Comparison of ENCODE assay signal across 1 cellular context in genomic region chr10:13816195-13816926, GRCh38.
A peak's percentile ranks its signal among the peaks of the same experiment; 100 is the strongest.
TF ChIP-seq lines count a peak whose summit lies in the region.

No MANE protein-coding gene starts in this region.

TF ChIP-seq in HEK293, 187 proteins besides CTCF, POLR2A, EP300 and RAD21 (continued from another document and continues in another):
- TF ChIP-seq ZNF488 (tag by site-specific recombination; IDR thresholded peaks at IDR 0.05) (peak; percentile 71; the same call in 1 of the 2 replicates), ZBTB10 (tag by site-specific recombination; IDR thresholded peaks at IDR 0.05) (no peak), ZNF449 (tag by site-specific recombination; IDR thresholded peaks at IDR 0.05) (no peak), ZNF433 (tag by site-specific recombination; IDR thresholded peaks at IDR 0.05; ENCODE audit: low read depth) (no peak), ZBTB6 (tag by site-specific recombination; IDR thresholded peaks at IDR 0.05) (no peak), ZNF169 (tag by site-specific recombination; IDR thresholded peaks at IDR 0.05) (no peak), ZIC2 (tag by site-specific recombination; IDR thresholded peaks at IDR 0.05) (peak; percentile 83), ZNF513 (tag by site-specific recombination; IDR thresholded peaks at IDR 0.05) (no peak), ZNF174 (tag by site-specific recombination; IDR thresholded peaks at IDR 0.05) (no peak), ZNF560 (tag by site-specific recombination; IDR thresholded peaks at IDR 0.05; ENCODE audit: borderline replicate concordance) (no peak), ZNF791 (tag by site-specific recombination; IDR thresholded peaks at IDR 0.05) (no peak), BCL6B (tag by site-specific recombination; IDR thresholded peaks at IDR 0.05) (peak; percentile 55), ZNF837 (tag by site-specific recombination; IDR thresholded peaks at IDR 0.05) (no peak), ZNF580 (tag by site-specific recombination; IDR thresholded peaks at IDR 0.05) (peak; percentile 52; the same call in 1 of the 2 replicates), ZNF274 (IDR thresholded peaks at IDR 0.05; ENCODE audit: low read length) (no peak), ZNF274 (tag by site-specific recombination; IDR thresholded peaks at IDR 0.05; ENCODE audit: borderline replicate concordance) (no peak), ZNF37A (tag by site-specific recombination; IDR thresholded peaks at IDR 0.05) (no peak), ZNF114 (tag by site-specific recombination; IDR thresholded peaks at IDR 0.05) (no peak), INSM2 (tag by site-specific recombination; IDR thresholded peaks at IDR 0.05) (no peak), MYNN (tag by site-specific recombination; IDR thresholded peaks at IDR 0.05; ENCODE audit: borderline replicate concordance) (no peak), ZNF148 (tag by site-specific recombination; IDR thresholded peaks at IDR 0.05; ENCODE audit: borderline replicate concordance) (no peak), ZNF311 (tag by site-specific recombination; IDR thresholded peaks at IDR 0.05; ENCODE audit: borderline replicate concordance) (no peak), ZNF530 (tag by site-specific recombination; IDR thresholded peaks at IDR 0.05; ENCODE audit: low read depth) (no peak), ZBTB17 (tag by site-specific recombination; IDR thresholded peaks at IDR 0.05) (0 out of 2 replicates have a peak, but pooled peaks have one; percentile 20), ZNF302 (tag by site-specific recombination; IDR thresholded peaks at IDR 0.05; ENCODE audit: low read depth) (no peak), TRIM28 (IDR thresholded peaks at IDR 0.05; ENCODE audit: borderline replicate concordance, low read length) (peak; percentile 98), MEIS1 (CRISPR knock-in tag; IDR thresholded peaks at IDR 0.05; ENCODE audit: borderline replicate concordance) (no peak), ZNF777 (tag by site-specific recombination; IDR thresholded peaks at IDR 0.05; ENCODE audit: borderline replicate concordance) (no peak), PRDM2 (tag by site-specific recombination; IDR thresholded peaks at IDR 0.05; ENCODE audit: borderline replicate concordance) (no peak), FEZF1 (tag by site-specific recombination; IDR thresholded peaks at IDR 0.05) (peak; percentile 63; the same call in 1 of the 2 replicates), KLF10 (tag by site-specific recombination; IDR thresholded peaks at IDR 0.05) (no peak), GLIS2 (tag by site-specific recombination; IDR thresholded peaks at IDR 0.05) (no peak), SCRT2 (tag by site-specific recombination; IDR thresholded peaks at IDR 0.05) (no peak), ZSCAN30 (tag by site-specific recombination; IDR thresholded peaks at IDR 0.05) (0 out of 2 replicates have a peak, but pooled peaks have one; percentile 13), MZF1 (tag by site-specific recombination; IDR thresholded peaks at IDR 0.05; ENCODE audit: borderline replicate concordance) (no peak), GLI2 (tag by site-specific recombination; IDR thresholded peaks at IDR 0.05; ENCODE audit: borderline replicate concordance, low read depth) (0 out of 2 replicates have a peak, but pooled peaks have one; percentile 16), ZNF830 (tag by site-specific recombination; IDR thresholded peaks at IDR 0.05; ENCODE audit: low read depth) (no peak), ZNF112 (tag by site-specific recombination; IDR thresholded peaks at IDR 0.05) (no peak), ZNF140 (tag by site-specific recombination; IDR thresholded peaks at IDR 0.05) (no peak)
